Comparison of ENCODE assay signal across 1 cellular context in the genomic region with DNA sequence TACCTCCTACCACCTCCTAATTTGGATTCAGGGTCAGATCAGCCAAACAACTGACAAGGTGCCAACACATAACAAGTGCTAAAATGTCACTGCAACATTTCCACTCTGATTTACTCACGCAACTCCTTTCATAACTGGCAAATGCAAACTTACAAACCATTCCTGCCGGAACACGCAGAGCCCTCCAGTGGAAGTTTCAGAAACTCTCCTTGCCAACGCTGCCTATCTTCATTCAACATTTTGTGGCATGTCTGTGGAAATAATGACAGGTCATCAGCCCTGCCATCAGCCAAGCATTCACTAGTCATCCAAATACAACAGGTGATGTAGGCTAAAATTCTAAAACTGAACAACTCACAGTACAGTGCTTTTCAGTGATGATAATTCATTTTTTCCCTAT.
TF ChIP-seq lines count a peak whose summit lies in the region.

No MANE protein-coding gene starts in this region.

TF ChIP-seq in A549, 52 proteins besides CTCF, POLR2A, EP300 and RAD21:
- TF ChIP-seq NFE2L2 (conservative IDR thresholded peaks at IDR 0.05; ENCODE audit: low read length): no peak
- peak; percentile 34; the same call in 1 of the 3 replicates for TF ChIP-seq SMC3 (IDR thresholded peaks at IDR 0.05)
